Comparison of ENCODE assay signal across 31 cellular contexts in the genomic region with DNA sequence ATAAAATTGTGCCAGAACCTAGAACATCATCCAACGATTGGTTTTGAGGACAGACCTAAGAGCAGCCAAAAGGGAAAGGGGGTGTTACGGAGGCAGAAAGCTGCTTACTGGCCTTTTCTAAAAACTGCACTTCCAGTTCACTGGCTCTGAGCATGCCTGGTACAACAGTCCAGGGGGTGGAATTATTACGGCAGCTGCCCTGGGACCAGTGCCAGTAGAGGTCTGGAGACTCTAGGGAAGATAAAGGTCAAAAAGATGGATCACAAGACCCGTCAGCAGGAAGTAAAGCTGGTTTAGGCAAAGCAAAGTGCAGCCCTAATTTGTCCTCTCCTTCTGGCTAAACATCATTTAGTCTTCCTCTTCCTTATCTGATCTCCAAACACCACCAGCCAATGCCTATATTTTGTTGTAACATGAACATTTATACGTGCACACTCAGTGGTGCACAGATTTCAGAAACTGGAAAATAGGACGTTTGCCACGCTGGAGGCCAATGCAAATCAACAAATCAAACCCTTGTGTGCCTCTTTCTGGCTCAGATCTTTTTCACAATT.
DNase-seq lines count a peak whose midpoint lies in the region; ATAC-seq and TF ChIP-seq lines count a peak whose summit lies in the region.
"Had no signal": no experiment of that assay in that cellular context is flagged by ENCODE, and none has a peak within 500 bp of the region (broad histone marks: within the 10 kb centered on the region; RNA-seq: fewer than 3 reads in every experiment).

No MANE protein-coding gene starts in this region.

- WGBS in thyroid gland, 2 donors, result 26 to 42% methylated on average over 7 of the region's 7 CpGs

- H3K36me3 ChIP-seq in thyroid gland, result no peaks in the 10 kb centered on the region
- H3K36me3 ChIP-seq: brain microvascular endothelial cell, left lung, upper lobe of right lung had no signal

- no peak for TF ChIP-seq POLR2A in thyroid gland (IDR thresholded peaks at IDR 0.05)

- no peak overlapping the region for H3K4me3 Mint-ChIP-seq in activated CD8-positive, alpha-beta T cell treated with anti-CD3 and anti-CD28 coated beads, Interleukin-2, amount 10 ng/mL, durations not matched to agents 7 days and 5 days
- no peak overlapping the region for H3K4me3 Mint-ChIP-seq in natural killer cell treated with Interleukin-12 subunit alpha and Interleukin-12 subunit beta and Interleukin-15 and Interleukin-18, amount 100 ng/mL, for 72 hours
- H3K4me3 Mint-ChIP-seq: activated naive CD4-positive, alpha-beta T cell treated with anti-CD3 and anti-CD28 coated beads for 36 hours; activated T-cell treated with anti-CD3 and anti-CD28 coated beads, Interleukin-2, amount 50 U/mL, for 72 hours; CD14-positive monocyte; GM23338; immature natural killer cell; naive thymus-derived CD8-positive, alpha-beta T cell; stimulated activated effector memory CD8-positive, alpha-beta T cell treated with anti-CD3 and anti-CD28 coated beads, Interleukin-12 subunit alpha, Interleukin-12 subunit beta, amount 100 ng/mL, for 72 hours; T-helper 17 cell had no signal

- peaks cover 3% of the 10 kb centered on the region for H3K9me3 Mint-ChIP-seq in activated CD8-positive, alpha-beta T cell treated with anti-CD3 and anti-CD28 coated beads, Interleukin-2, amount 10 ng/mL, durations not matched to agents 7 days and 5 days (ENCODE audit: insufficient read depth)
- H3K9me3 Mint-ChIP-seq in natural killer cell treated with Interleukin-12 subunit alpha and Interleukin-12 subunit beta and Interleukin-15 and Interleukin-18, amount 100 ng/mL, for 72 hours, result peaks cover 11% of the 10 kb centered on the region
- H3K9me3 Mint-ChIP-seq: activated naive CD4-positive, alpha-beta T cell treated with anti-CD3 and anti-CD28 coated beads for 36 hours; stimulated activated effector memory CD8-positive, alpha-beta T cell treated with anti-CD3 and anti-CD28 coated beads, Interleukin-12 subunit alpha, Interleukin-12 subunit beta, amount 100 ng/mL, for 72 hours had no signal

- intact Hi-C loops in thyroid gland (cut with DNase I), result no loop called here

- no peaks in the 10 kb centered on the region for H3K36me3 Mint-ChIP-seq in activated CD8-positive, alpha-beta T cell treated with anti-CD3 and anti-CD28 coated beads, Interleukin-2, amount 10 ng/mL, durations not matched to agents 7 days and 5 days (ENCODE audit: low read depth)
- no peaks in the 10 kb centered on the region for H3K36me3 Mint-ChIP-seq in natural killer cell treated with Interleukin-12 subunit alpha and Interleukin-12 subunit beta and Interleukin-15 and Interleukin-18, amount 100 ng/mL, for 72 hours
- H3K36me3 Mint-ChIP-seq: CD14-positive monocyte; immature natural killer cell; naive thymus-derived CD8-positive, alpha-beta T cell; stimulated activated effector memory CD8-positive, alpha-beta T cell treated with anti-CD3 and anti-CD28 coated beads, Interleukin-12 subunit alpha, Interleukin-12 subunit beta, amount 100 ng/mL, for 72 hours had no signal

- no peaks in the 10 kb centered on the region for H3K27me3 ChIP-seq in thyroid gland
- H3K27me3 ChIP-seq: brain microvascular endothelial cell, dorsolateral prefrontal cortex, left lung, upper lobe of right lung had no signal

- ATAC-seq in activated CD8-positive, alpha-beta T cell treated with anti-CD3 and anti-CD28 coated beads, Interleukin-2, amount 10 ng/mL, durations not matched to agents 7 days and 5 days, result no peak
- ATAC-seq in natural killer cell treated with Interleukin-12 subunit alpha and Interleukin-12 subunit beta and Interleukin-15 and Interleukin-18, amount 100 ng/mL, for 72 hours, result no peak
- no peak for ATAC-seq in GM19035 (IDR thresholded peaks at IDR 0.05; ENCODE audit: unreplicated experiment)
- ATAC-seq: activated T-cell treated with anti-CD3 and anti-CD28 coated beads, Interleukin-2, amount 50 U/mL, for 72 hours; GM23338; naive thymus-derived CD8-positive, alpha-beta T cell; psoas muscle; stimulated activated effector memory CD8-positive, alpha-beta T cell treated with anti-CD3 and anti-CD28 coated beads, Interleukin-12 subunit alpha, Interleukin-12 subunit beta, amount 100 ng/mL, for 72 hours; T-helper 17 cell; upper lobe of right lung had no signal

- POLR2A ChIA-PET in activated CD8-positive, alpha-beta T cell treated with anti-CD3 and anti-CD28 coated beads, Interleukin-2, amount 10 ng/mL, durations not matched to agents 7 days and 5 days (lab: Charles Lee), result no interaction called here

- H3K4me1 ChIP-seq in thyroid gland, result peaks cover 0 to 14% of the 10 kb centered on the region in 2 donors
- H3K4me1 ChIP-seq: left lung, psoas muscle, upper lobe of right lung had no signal

- no peak overlapping the region for H3K27ac Mint-ChIP-seq in activated CD8-positive, alpha-beta T cell treated with anti-CD3 and anti-CD28 coated beads, Interleukin-2, amount 10 ng/mL, durations not matched to agents 7 days and 5 days
- no peak overlapping the region for H3K27ac Mint-ChIP-seq in natural killer cell treated with Interleukin-12 subunit alpha and Interleukin-12 subunit beta and Interleukin-15 and Interleukin-18, amount 100 ng/mL, for 72 hours
- H3K27ac Mint-ChIP-seq: activated naive CD4-positive, alpha-beta T cell treated with anti-CD3 and anti-CD28 coated beads for 36 hours; activated T-cell treated with anti-CD3 and anti-CD28 coated beads, Interleukin-2, amount 50 U/mL, for 72 hours; CD14-positive monocyte; GM23338; immature natural killer cell; naive thymus-derived CD8-positive, alpha-beta T cell; stimulated activated effector memory CD8-positive, alpha-beta T cell treated with anti-CD3 and anti-CD28 coated beads, Interleukin-12 subunit alpha, Interleukin-12 subunit beta, amount 100 ng/mL, for 72 hours; T-helper 17 cell had no signal

- CTCF ChIA-PET in activated CD8-positive, alpha-beta T cell treated with anti-CD3 and anti-CD28 coated beads, Interleukin-2, amount 10 ng/mL, durations not matched to agents 7 days and 5 days (lab: Charles Lee), result no interaction called here

- no peak overlapping the region for H3K4me3 ChIP-seq in thyroid gland (replicated peaks in 1 of 3)
- H3K4me3 ChIP-seq: GM23338, left lung, psoas muscle, SK-N-MC, upper lobe of right lung had no signal

- TF ChIP-seq CTCF in thyroid gland (IDR thresholded peaks at IDR 0.05), result no peak

- H3K27me3 Mint-ChIP-seq in activated CD8-positive, alpha-beta T cell treated with anti-CD3 and anti-CD28 coated beads, Interleukin-2, amount 10 ng/mL, durations not matched to agents 7 days and 5 days (ENCODE audit: low read depth), result no peaks in the 10 kb centered on the region
- H3K27me3 Mint-ChIP-seq in natural killer cell treated with Interleukin-12 subunit alpha and Interleukin-12 subunit beta and Interleukin-15 and Interleukin-18, amount 100 ng/mL, for 72 hours, result no peaks in the 10 kb centered on the region
- H3K27me3 Mint-ChIP-seq: naive thymus-derived CD8-positive, alpha-beta T cell; T-helper 17 cell had no signal

- peak overlapping the region; percentile 33 to 65 (median 60) for H3K27ac ChIP-seq in thyroid gland
- H3K27ac ChIP-seq: brain microvascular endothelial cell, left lung, psoas muscle, SK-N-MC, upper lobe of right lung had no signal

- H3K9me3 ChIP-seq in thyroid gland, result no peaks in the 10 kb centered on the region
- H3K9me3 ChIP-seq: left lung, psoas muscle, upper lobe of right lung had no signal

- DNase-seq in NCI-H146 (lab: John Stamatoyannopoulos, UW), result peak; percentile 8
- DNase-seq in NCI-H146 treated with DMSO at 0.1 percent for 48 hours (lab: John Stamatoyannopoulos, UW; ENCODE audit: unreplicated experiment), result no peak
- DNase-seq in cerebellum (ENCODE audit: low spot score), result peak; percentile 39
- peak; percentile 21 for DNase-seq in medulla oblongata (ENCODE audit: extremely low spot score)
- peak; percentile 79 to 85 for DNase-seq in thyroid gland
- DNase-seq in activated CD8-positive, alpha-beta T cell treated with anti-CD3 and anti-CD28 coated beads, Interleukin-2, amount 10 ng/mL, durations not matched to agents 7 days and 5 days, result no peak
- DNase-seq in natural killer cell treated with Interleukin-12 subunit alpha and Interleukin-12 subunit beta and Interleukin-15 and Interleukin-18, amount 100 ng/mL, for 72 hours (ENCODE audit: low spot score), result no peak
- DNase-seq: 8988T; activated CD4-positive, alpha-beta T cell treated with anti-CD3 and anti-CD28 coated beads, Interleukin-2, amount 50 U/mL, for 4 hours; activated naive CD4-positive, alpha-beta T cell treated with anti-CD3 and anti-CD28 coated beads for 36 hours; activated T-cell treated with anti-CD3 and anti-CD28 coated beads, Interleukin-2, amount 50 U/mL, for 72 hours; brain microvascular endothelial cell; DMS79 treated with DMSO at 0.1 percent for 48 hours; immature natural killer cell; IMR-90; left lung; midbrain; naive thymus-derived CD8-positive, alpha-beta T cell; NCI-H1694 treated with DMSO at 0.1 percent for 48 hours; NCI-H446 treated with DMSO at 0.1 percent for 48 hours; occipital lobe; psoas muscle; stimulated activated CD4-positive, alpha-beta T cell treated with anti-CD3 and anti-CD28 coated beads, Interleukin-15, amount 100 ng/mL, for 24 hours; T-helper 17 cell; upper lobe of right lung had no signal

- H3K4me1 Mint-ChIP-seq in activated CD8-positive, alpha-beta T cell treated with anti-CD3 and anti-CD28 coated beads, Interleukin-2, amount 10 ng/mL, durations not matched to agents 7 days and 5 days (ENCODE audit: low read depth), result no peaks in the 10 kb centered on the region
- H3K4me1 Mint-ChIP-seq in natural killer cell treated with Interleukin-12 subunit alpha and Interleukin-12 subunit beta and Interleukin-15 and Interleukin-18, amount 100 ng/mL, for 72 hours (ENCODE audit: low read depth in 2 of 2), result no peaks in the 10 kb centered on the region
- H3K4me1 Mint-ChIP-seq: CD14-positive monocyte; GM23338; immature natural killer cell; naive thymus-derived CD8-positive, alpha-beta T cell; stimulated activated effector memory CD8-positive, alpha-beta T cell treated with anti-CD3 and anti-CD28 coated beads, Interleukin-12 subunit alpha, Interleukin-12 subunit beta, amount 100 ng/mL, for 72 hours; T-helper 17 cell had no signal

Comparison
In these comparisons a context has a peak if more than half of its experiments do, and no peak if none do; other contexts are left out.
1. DNase-seq: peak in NCI-H146 (single experiment), cerebellum (single experiment), medulla oblongata (single experiment) and thyroid gland (2 of 2); none in NCI-H146 treated with DMSO at 0.1 percent for 48 hours (single experiment), activated CD8-positive, alpha-beta T cell treated with anti-CD3 and anti-CD28 coated beads, Interleukin-2, amount 10 ng/mL, durations not matched to agents 7 days and 5 days (single experiment) and natural killer cell treated with Interleukin-12 subunit alpha and Interleukin-12 subunit beta and Interleukin-15 and Interleukin-18, amount 100 ng/mL, for 72 hours (single experiment).